ENCODE assay signal across 9 cellular contexts in the genomic region with DNA sequence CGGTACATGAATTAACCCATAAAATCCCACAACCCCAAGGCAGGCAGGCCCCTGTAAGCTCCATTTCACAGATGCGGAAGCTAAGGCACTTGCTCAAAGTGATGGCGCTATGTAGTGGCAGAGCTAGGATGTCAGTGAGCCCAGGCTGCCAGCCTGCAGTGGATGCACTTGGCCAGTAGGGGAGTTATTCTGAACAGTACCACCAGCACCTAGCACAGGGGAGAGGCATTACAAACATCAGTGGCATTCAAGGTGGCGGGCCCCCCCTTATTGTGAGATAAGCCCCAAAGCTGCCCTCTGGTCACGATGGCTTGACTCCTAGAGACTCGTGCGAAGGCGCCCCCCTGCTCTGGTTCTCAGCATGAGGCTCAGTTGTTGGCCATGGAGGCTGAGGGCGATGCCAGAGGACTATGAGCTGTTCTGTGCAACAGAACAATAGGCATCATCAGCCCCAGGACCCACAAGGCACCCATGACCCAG. TPM values are rescaled to one million over a fixed set of nuclear protein-coding genes. Genes with fewer than 3 reads are reported as not detected.
A peak's percentile ranks its signal among the peaks of the same experiment; 100 is the strongest.
DNase-seq lines count a peak whose midpoint lies in the region; ATAC-seq, FAIRE-seq and TF ChIP-seq lines count a peak whose summit lies in the region.
"Had no signal": no experiment of that assay in that cellular context is flagged by ENCODE, and none has a peak within 500 bp of the region (broad histone marks: within the 10 kb centered on the region; RNA-seq: fewer than 3 reads in every experiment).

No MANE protein-coding gene starts in this region.

- TF ChIP-seq POLR2A in H54 (IDR thresholded peaks at IDR 0.05; ENCODE audit: low read depth, low read length) (no peak), lower leg skin (IDR thresholded peaks at IDR 0.05) (no peak)

- H3K27ac ChIP-seq in CD8-positive, alpha-beta memory T cell (ENCODE audit: low read depth, low read length), result no peak overlapping the region

- POLR2A ChIA-PET in naive thymus-derived CD8-positive, alpha-beta T cell (lab: Charles Lee), result interaction anchor here (0.5 to 1.3 kb wide), 3 partner anchors 234 to 473 kb away, joined by 3 to 4 read pairs (median 3); no protein-coding TSS in a partner anchor
- POLR2A ChIA-PET in CD8-positive, alpha-beta memory T cell (lab: Charles Lee), result no interaction called here

- TF ChIP-seq CTCF in Calu3 (IDR thresholded peaks at IDR 0.05; ENCODE audit: unreplicated experiment), result peak; percentile 77
- no peak for TF ChIP-seq CTCF in lower leg skin (IDR thresholded peaks at IDR 0.05)

- no peak for FAIRE-seq in H54 (lab: Jason Lieb, UNC)

- no peaks in the 10 kb centered on the region for H3K9me3 ChIP-seq in CD8-positive, alpha-beta memory T cell (ENCODE audit: low read length)

- ATAC-seq in naive thymus-derived CD8-positive, alpha-beta T cell, result peak; percentile 52 to 58
- ATAC-seq in HG02938 (IDR thresholded peaks at IDR 0.05; ENCODE audit: unreplicated experiment), result no peak

- H3K27me3 Mint-ChIP-seq in Calu3 (ENCODE audit: unreplicated experiment), result no peaks in the 10 kb centered on the region
- no peaks in the 10 kb centered on the region for H3K27me3 Mint-ChIP-seq in naive thymus-derived CD8-positive, alpha-beta T cell
- no peaks in the 10 kb centered on the region for H3K27me3 Mint-ChIP-seq in CD8-positive, alpha-beta memory T cell

- H3K4me1 Mint-ChIP-seq in Calu3 (ENCODE audit: low read depth, unreplicated experiment), result no peaks in the 10 kb centered on the region
- peaks cover 0 to 7% (median 0%) of the 10 kb centered on the region in 4 donors for H3K4me1 Mint-ChIP-seq in naive thymus-derived CD8-positive, alpha-beta T cell
- H3K4me1 Mint-ChIP-seq in CD8-positive, alpha-beta memory T cell, result peaks cover 0 to 5% (median 0%) of the 10 kb centered on the region in 3 donors

- peak; percentile 35 for DNase-seq in Calu3
- DNase-seq in H54 (ENCODE audit: insufficient read length, low spot score), result peak; percentile 59
- peak; percentile 18 for DNase-seq in SK-N-DZ (ENCODE audit: low spot score)
- peak; percentile 55 for DNase-seq in ecto neural progenitor cell (ENCODE audit: low spot score)
- DNase-seq in naive thymus-derived CD8-positive, alpha-beta T cell, result peak in 1 of 10 donors; percentile 31
- DNase-seq in lower leg skin (ENCODE audit: low spot score in 2 of 2), result no peak
- DNase-seq in CD8-positive, alpha-beta memory T cell, result no peak

- WGBS in lower leg skin, 2 donors, result 87 to 88% methylated on average over 9 of the region's 9 CpGs

- H3K36me3 Mint-ChIP-seq in Calu3 (ENCODE audit: insufficient read depth, unreplicated experiment), result peaks cover 11% of the 10 kb centered on the region
- H3K36me3 Mint-ChIP-seq in naive thymus-derived CD8-positive, alpha-beta T cell, result peaks cover 0 to 62% (median 15%) of the 10 kb centered on the region in 3 donors
- H3K36me3 Mint-ChIP-seq in CD8-positive, alpha-beta memory T cell, result peaks cover 5 to 77% (median 15%) of the 10 kb centered on the region in 3 donors

- H3K27me3 ChIP-seq in CD8-positive, alpha-beta memory T cell (ENCODE audit: insufficient read depth, low read length, poor library complexity, severe bottlenecking), result no peaks in the 10 kb centered on the region

- peaks cover 10% of the 10 kb centered on the region for H3K36me3 ChIP-seq in CD8-positive, alpha-beta memory T cell (ENCODE audit: insufficient read depth, low read length)

- CTCF ChIA-PET in Calu3 (lab: Charles Lee), result no interaction called here
- CTCF ChIA-PET in CD8-positive, alpha-beta memory T cell (lab: Charles Lee), result interaction anchor here (1.2 kb wide), 1 partner anchor 15 kb away, joined by 4 read pairs; no protein-coding TSS in a partner anchor

- H3K4me3 ChIP-seq in lower leg skin (ENCODE audit: low read depth, poor library complexity, severe bottlenecking), result no peak overlapping the region
- no peak overlapping the region for H3K4me3 ChIP-seq in CD8-positive, alpha-beta memory T cell (ENCODE audit: low read length)
- H3K4me3 ChIP-seq: lung had no signal

- H3K4me1 ChIP-seq in CD8-positive, alpha-beta memory T cell (ENCODE audit: insufficient read depth, low read length), result no peaks in the 10 kb centered on the region

- H3K27ac Mint-ChIP-seq in Calu3 (ENCODE audit: unreplicated experiment), result no peak overlapping the region
- peak overlapping the region in 3 of 10 donors; percentile 43 to 67 (median 56) for H3K27ac Mint-ChIP-seq in naive thymus-derived CD8-positive, alpha-beta T cell
- peak overlapping the region in 2 of 8 donors; percentile 67 to 78 for H3K27ac Mint-ChIP-seq in CD8-positive, alpha-beta memory T cell

- no peaks in the 10 kb centered on the region for H3K9me3 Mint-ChIP-seq in Calu3 (ENCODE audit: low read depth, unreplicated experiment)
- H3K9me3 Mint-ChIP-seq in naive thymus-derived CD8-positive, alpha-beta T cell, result no peaks in the 10 kb centered on the region
- no peaks in the 10 kb centered on the region for H3K9me3 Mint-ChIP-seq in CD8-positive, alpha-beta memory T cell

- H3K4me3 Mint-ChIP-seq in Calu3 (ENCODE audit: low read depth, unreplicated experiment), result no peak overlapping the region
- no peak overlapping the region for H3K4me3 Mint-ChIP-seq in naive thymus-derived CD8-positive, alpha-beta T cell
- H3K4me3 Mint-ChIP-seq in CD8-positive, alpha-beta memory T cell, result no peak overlapping the region

- intact Hi-C loops in Calu3 (cut with micrococcal nuclease; ENCODE audit: unreplicated experiment) (no loop called here), lower leg skin (cut with DNase I; ENCODE audit: low total_unique reads) (no loop called here)

- BruUV-seq in Calu3 (replicated peaks; lab: Mats Ljungman, UMichigan), result no TSS peak

RNA-seq across cellular contexts. Expression of a gene that starts 33.8 kb away (rescaled TPM):
- 88.5 and 90.9 TPM in 2 replicates for total RNA-seq in Calu3 (2022)
- polyA plus RNA-seq in SK-N-DZ (2014; cell fraction: cytosol; rRNA removed), result 55.5 and 59.0 TPM in 2 replicates
- polyA plus RNA-seq in SK-N-DZ (2014; cell fraction: nucleus; rRNA removed), result 67.9 and 81.5 TPM in 2 replicates
- total RNA-seq in naive thymus-derived CD8-positive, alpha-beta T cell, result 10 to 100 TPM; 56.4 to 56.6 TPM
- 10 to 100 TPM; 25.8 to 36.1 (median 26.9) TPM for polyA plus RNA-seq in naive thymus-derived CD8-positive, alpha-beta T cell
- 100 to 1,000 TPM; 118 to 257 (median 156) TPM for total RNA-seq in lower leg skin
- 10 to 100 TPM; 60.4 to 62.7 TPM for total RNA-seq in CD8-positive, alpha-beta memory T cell
- polyA plus RNA-seq in CD8-positive, alpha-beta memory T cell, result 58.6 TPM

RNA-seq across cellular contexts. Expression of a gene that starts 34.0 kb away (rescaled TPM):
- total RNA-seq in Calu3 (2022), result 37.8 and 46.9 TPM in 2 replicates
- 3.9 and 8.8 TPM in 2 replicates for polyA plus RNA-seq in SK-N-DZ (2014; cell fraction: cytosol; rRNA removed)
- 22.8 and 40.8 TPM in 2 replicates for polyA plus RNA-seq in SK-N-DZ (2014; cell fraction: nucleus; rRNA removed)
- 10 to 100 TPM; 17.0 to 23.4 TPM for total RNA-seq in naive thymus-derived CD8-positive, alpha-beta T cell
- polyA plus RNA-seq in naive thymus-derived CD8-positive, alpha-beta T cell, result 1 to 10 TPM; 1.3 to 3.4 (median 1.9) TPM
- total RNA-seq in lower leg skin, result 10 to 100 TPM; 18.5 to 33.6 (median 25.1) TPM
- total RNA-seq in CD8-positive, alpha-beta memory T cell, result 10 to 100 TPM; 15.1 to 17.5 TPM
- 3.0 TPM for polyA plus RNA-seq in CD8-positive, alpha-beta memory T cell

Comparison
In these comparisons a context has a peak if more than half of its experiments do, and no peak if none do; other contexts are left out.
1. DNase-seq: peak in Calu3 (single experiment), H54 (single experiment), SK-N-DZ (single experiment) and ecto neural progenitor cell (single experiment); none in lower leg skin (0 of 2) and CD8-positive, alpha-beta memory T cell (0 of 5).